8 cellular contexts compared by ENCODE assay signal in the genomic region with DNA sequence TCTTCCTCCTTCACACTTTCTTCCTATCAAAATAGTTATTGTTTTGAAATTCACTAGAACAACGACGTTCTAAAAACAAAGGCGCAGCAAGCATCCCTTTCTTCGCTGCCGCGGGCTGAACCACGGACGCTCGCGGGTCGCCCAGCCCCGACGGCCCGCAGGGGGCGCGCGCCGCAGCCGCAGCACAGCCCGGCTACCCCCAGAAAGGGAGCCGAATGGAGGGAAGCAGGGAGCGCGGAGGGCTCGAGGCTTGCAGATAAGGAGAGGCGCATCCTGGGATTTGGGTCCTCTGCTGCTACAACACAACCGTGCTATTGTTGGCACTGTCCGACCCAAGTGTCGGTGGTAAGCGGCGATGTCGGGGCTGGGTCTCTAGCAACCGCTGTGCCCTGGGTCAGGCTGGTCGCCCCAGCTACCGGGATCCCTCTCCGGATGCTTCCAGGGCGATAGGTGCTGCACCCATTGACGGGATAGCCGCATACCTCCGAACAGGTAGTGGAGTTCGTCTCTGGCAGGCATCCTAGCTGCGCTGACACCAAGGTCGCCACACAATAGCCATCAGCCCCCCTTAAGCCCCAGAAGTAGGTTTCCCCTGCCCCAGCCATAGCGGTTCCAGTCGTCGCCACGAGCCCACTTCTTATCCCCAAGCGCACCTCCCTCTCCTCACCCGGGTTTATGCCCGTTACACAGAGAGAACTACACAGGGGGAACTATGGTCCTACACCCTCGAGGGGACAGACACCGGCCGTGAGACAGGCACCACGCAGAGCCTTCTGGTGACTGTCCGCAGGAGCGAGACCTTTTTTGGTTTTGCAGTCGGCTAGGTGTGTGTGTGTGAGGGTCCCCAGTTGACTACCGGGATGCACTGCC. TPM values are rescaled to one million over a fixed set of nuclear protein-coding genes. Genes with fewer than 3 reads are reported as not detected.
DNase-seq lines count a peak whose midpoint lies in the region; ATAC-seq and TF ChIP-seq lines count a peak whose summit lies in the region.

No MANE protein-coding gene starts in this region.

- peak; percentile 15 for TF ChIP-seq POLR2A in right lobe of liver (IDR thresholded peaks at IDR 0.05)

- no peak overlapping the region for H3K4me3 Mint-ChIP-seq in activated naive CD8-positive, alpha-beta T cell treated with anti-CD3 and anti-CD28 coated beads, Interleukin-2, amount 10 ng/mL, durations not matched to agents 7 days and 5 days

- under 1% methylated on average over 42 of the region's 57 CpGs for WGBS in right lobe of liver (ENCODE audit: insufficient coverage, low coverage, low lambda C conversion rate, missing lambda C conversion rate)

- H3K27me3 ChIP-seq in right lobe of liver = no peaks in the 10 kb centered on the region

- POLR2A ChIA-PET in activated naive CD8-positive, alpha-beta T cell treated with anti-CD3 and anti-CD28 coated beads, Interleukin-2, amount 10 ng/mL, durations not matched to agents 7 days and 5 days (lab: Charles Lee) = no interaction called here

- peak overlapping the region; percentile 82 to 98 (median 83) for H3K27ac ChIP-seq in right lobe of liver

- no peaks in the 10 kb centered on the region for H3K36me3 Mint-ChIP-seq in activated naive CD8-positive, alpha-beta T cell treated with anti-CD3 and anti-CD28 coated beads, Interleukin-2, amount 10 ng/mL, durations not matched to agents 7 days and 5 days

- H3K4me1 Mint-ChIP-seq in activated naive CD8-positive, alpha-beta T cell treated with anti-CD3 and anti-CD28 coated beads, Interleukin-2, amount 10 ng/mL, durations not matched to agents 7 days and 5 days = peaks cover 15% of the 10 kb centered on the region

- DNase-seq in Ammon's horn (ENCODE audit: low spot score) = peak; percentile 13
- DNase-seq in activated naive CD8-positive, alpha-beta T cell treated with anti-CD3 and anti-CD28 coated beads, Interleukin-2, amount 10 ng/mL, durations not matched to agents 7 days and 5 days = peak; percentile 57
- peak; percentile 59 to 73 (median 62) for DNase-seq in right lobe of liver

- peak; percentile 66 to 87 (median 79) for TF ChIP-seq CTCF in right lobe of liver (IDR thresholded peaks at IDR 0.05)

- no peak overlapping the region for H3K27ac Mint-ChIP-seq in activated naive CD8-positive, alpha-beta T cell treated with anti-CD3 and anti-CD28 coated beads, Interleukin-2, amount 10 ng/mL, durations not matched to agents 7 days and 5 days

- peak overlapping the region; percentile 66 to 82 (median 81) for H3K4me3 ChIP-seq in right lobe of liver

- no peaks in the 10 kb centered on the region for H3K36me3 ChIP-seq in right lobe of liver

- no peaks in the 10 kb centered on the region for H3K9me3 Mint-ChIP-seq in activated naive CD8-positive, alpha-beta T cell treated with anti-CD3 and anti-CD28 coated beads, Interleukin-2, amount 10 ng/mL, durations not matched to agents 7 days and 5 days

- intact Hi-C loops in right lobe of liver (cut with DNase I) = loop anchor here (5.0 to 10.0 kb wide), 4 partner anchors 181 to 671 kb away; no protein-coding TSS in a partner anchor

- H3K9me3 ChIP-seq in right lobe of liver = no peaks in the 10 kb centered on the region

- H3K4me1 ChIP-seq in right lobe of liver = peaks cover 0 to 36% (median 11%) of the 10 kb centered on the region in 4 donors

- peak; percentile 37 for ATAC-seq in HG02798 (IDR thresholded peaks at IDR 0.05; ENCODE audit: poor library complexity, unreplicated experiment)
- ATAC-seq in activated naive CD8-positive, alpha-beta T cell treated with anti-CD3 and anti-CD28 coated beads, Interleukin-2, amount 10 ng/mL, durations not matched to agents 7 days and 5 days (ENCODE audit: low read depth) = no peak
- ATAC-seq in right lobe of liver = peak; percentile 13 to 43 (median 24)
- ATAC-seq in HG03039 (IDR thresholded peaks at IDR 0.05; ENCODE audit: unreplicated experiment) = no peak
- ATAC-seq in HG02884 (IDR thresholded peaks at IDR 0.05; ENCODE audit: unreplicated experiment) = no peak
- ATAC-seq in HG03025 (IDR thresholded peaks at IDR 0.05; ENCODE audit: low FRiP score, unreplicated experiment) = no peak
- ATAC-seq in GM21526 (IDR thresholded peaks at IDR 0.05; ENCODE audit: low FRiP score, unreplicated experiment) = no peak

- H3K27me3 Mint-ChIP-seq in activated naive CD8-positive, alpha-beta T cell treated with anti-CD3 and anti-CD28 coated beads, Interleukin-2, amount 10 ng/mL, durations not matched to agents 7 days and 5 days = peaks cover 82% of the 10 kb centered on the region

RNA-seq across cellular contexts. Expression of a gene that starts 6.0 kb away (rescaled TPM):
- total RNA-seq in activated naive CD8-positive, alpha-beta T cell treated with anti-CD3 and anti-CD28 coated beads, Interleukin-2, amount 10 ng/mL, durations not matched to agents 7 days and 5 days = not detected
- 10 to 100 TPM; 41.3 to 58.2 (median 52.5) TPM for total RNA-seq in right lobe of liver

Comparison
In these comparisons a context has a peak if more than half of its experiments do, and no peak if none do; other contexts are left out.
1. ATAC-seq: peak in HG02798 (single experiment) and right lobe of liver (4 of 4); none in activated naive CD8-positive, alpha-beta T cell treated with anti-CD3 and anti-CD28 coated beads, Interleukin-2, amount 10 ng/mL, durations not matched to agents 7 days and 5 days (single experiment), HG03039 (single experiment), HG02884 (single experiment), HG03025 (single experiment) and GM21526 (single experiment).
2. RNA of a gene that starts 6.0 kb away (total RNA-seq): 41.3 to 58.2 TPM in right lobe of liver; not detected in activated naive CD8-positive, alpha-beta T cell treated with anti-CD3 and anti-CD28 coated beads, Interleukin-2, amount 10 ng/mL, durations not matched to agents 7 days and 5 days; every median in the first group is over 10 times any median in the second.
3. Peak in every context shown above with its lines, with median percentiles within 50 percentile points of each other: DNase-seq.